Comparison of ENCODE assay signal across 7 cellular contexts in the genomic region with DNA sequence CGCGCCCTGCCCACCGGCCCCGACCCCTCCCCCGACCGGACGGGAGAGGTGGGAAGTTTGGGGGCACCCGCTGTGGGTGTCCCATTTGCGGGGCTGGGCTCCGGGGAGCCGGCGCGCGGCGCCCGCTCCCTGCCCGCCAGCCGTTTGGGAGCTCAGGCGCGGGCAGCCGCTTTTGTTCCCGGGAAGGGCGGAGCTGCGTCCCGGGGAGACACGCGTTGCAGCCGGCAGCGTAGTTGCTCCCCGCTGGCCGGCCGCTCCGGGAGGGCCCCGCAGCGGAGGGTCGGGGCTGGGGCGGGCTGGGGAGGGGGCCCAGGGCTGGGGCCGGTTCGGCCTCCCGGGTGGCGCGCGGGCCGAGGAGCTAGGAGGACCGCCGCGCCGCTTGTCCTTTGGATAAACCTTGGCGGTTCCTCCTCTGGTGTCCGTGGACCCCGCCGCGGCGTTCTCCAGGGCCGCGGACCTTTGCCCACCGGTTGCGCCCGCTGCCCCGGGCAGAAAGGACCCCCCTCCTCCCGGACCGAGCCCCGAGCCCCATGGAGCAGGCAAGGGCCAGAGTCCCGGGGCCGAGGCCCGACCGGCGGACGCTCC. TPM values are rescaled to one million over a fixed set of nuclear protein-coding genes. Genes with fewer than 3 reads are reported as not detected.
A peak's percentile ranks its signal among the peaks of the same experiment; 100 is the strongest.
DNase-seq lines count a peak whose midpoint lies in the region; ATAC-seq, FAIRE-seq and TF ChIP-seq lines count a peak whose summit lies in the region.
"Not testable (repeated sequence)": the region's sequence is repeated elsewhere in the genome, so short reads cannot be mapped to it uniquely, and the experiment has no call there.

No MANE protein-coding gene starts in this region.

- not testable (repeated sequence) for H3K36me3 ChIP-seq in GM06990 (ENCODE audit: control insufficient read depth, insufficient read depth, low read length); PC-9 (ENCODE audit: low read depth); HepG2 (replicated peaks in 1 of 2; ENCODE audit: control insufficient read depth in 1 of 2, insufficient read depth in 2 of 2, low read length in 2 of 2); prostate gland

- not testable (repeated sequence) for H3K79me2 ChIP-seq in PC-9 (ENCODE audit: low read depth); HepG2 (ENCODE audit: insufficient read depth, low read length)

- H3K36me3 Mint-ChIP-seq in activated CD8-positive, alpha-beta T cell treated with anti-CD3 and anti-CD28 coated beads, Interleukin-2, amount 10 ng/mL, durations not matched to agents 7 days and 5 days (ENCODE audit: low read depth) = not testable (repeated sequence)

- H3K4me3 Mint-ChIP-seq in activated CD8-positive, alpha-beta T cell treated with anti-CD3 and anti-CD28 coated beads, Interleukin-2, amount 10 ng/mL, durations not matched to agents 7 days and 5 days = not testable (repeated sequence)

- not testable (repeated sequence) for H2AFZ ChIP-seq in PC-9; HepG2 (ENCODE audit: low read length)

- not testable (repeated sequence) for TF ChIP-seq POLR2A in HepG2 (IDR thresholded peaks at IDR 0.05; ENCODE audit: insufficient read depth in 1 of 2, low read depth in 2 of 2, low read length in 2 of 2); prostate gland (IDR thresholded peaks at IDR 0.05)

- H3K27me3 Mint-ChIP-seq in activated CD8-positive, alpha-beta T cell treated with anti-CD3 and anti-CD28 coated beads, Interleukin-2, amount 10 ng/mL, durations not matched to agents 7 days and 5 days (ENCODE audit: low read depth) = not testable (repeated sequence)

- H3K9me3 ChIP-seq in PC-9 (ENCODE audit: insufficient read depth, low read depth); HepG2 (ENCODE audit: low read length); prostate gland: not testable (repeated sequence)

- ATAC-seq in activated CD8-positive, alpha-beta T cell treated with anti-CD3 and anti-CD28 coated beads, Interleukin-2, amount 10 ng/mL, durations not matched to agents 7 days and 5 days = peak; percentile 43
- ATAC-seq in Right ventricle myocardium inferior = peak; percentile 40
- ATAC-seq in HepG2 = peak; percentile 42

- not testable (repeated sequence) for H3K9me3 Mint-ChIP-seq in activated CD8-positive, alpha-beta T cell treated with anti-CD3 and anti-CD28 coated beads, Interleukin-2, amount 10 ng/mL, durations not matched to agents 7 days and 5 days (ENCODE audit: insufficient read depth)

- intact Hi-C loops in PC-9 (cut with micrococcal nuclease; ENCODE audit: unreplicated experiment); Right ventricle myocardium inferior (cut with DNase I); HepG2 (cut with micrococcal nuclease; ENCODE audit: unreplicated experiment); prostate gland (cut with DNase I): not testable (repeated sequence)

- not testable (repeated sequence) for H3F3A ChIP-seq in PC-9 (ENCODE audit: insufficient read depth, low read depth)

- no CpG with 5 or more reads among the region's 69 CpGs for WGBS in HepG2 (ENCODE audit: low lambda C conversion rate)
- WGBS in prostate gland = 2% methylated on average over 17 of the region's 69 CpGs

- not testable (repeated sequence) for H3K27ac ChIP-seq in PC-9; HepG2 (ENCODE audit: extremely low read length, insufficient read depth, low read length); prostate gland

- not testable (repeated sequence) for TF ChIP-seq EP300 in HepG2 (IDR thresholded peaks at IDR 0.05; ENCODE audit: low read depth in 2 of 2, low read length in 2 of 2); HepG2 (CRISPR knock-in tag; IDR thresholded peaks at IDR 0.05; ENCODE audit: borderline replicate concordance)

- FAIRE-seq in HepG2 (lab: Jason Lieb, UNC) = not testable (repeated sequence)

- not testable (repeated sequence) for BruUV-seq in PC-9 (replicated peaks; lab: Mats Ljungman, UMichigan); HepG2 (replicated peaks; lab: Mats Ljungman, UMichigan)

- H3K9me2 ChIP-seq in PC-9 (ENCODE audit: insufficient read depth) = not testable (repeated sequence)

- not testable (repeated sequence) for H3K4me1 Mint-ChIP-seq in activated CD8-positive, alpha-beta T cell treated with anti-CD3 and anti-CD28 coated beads, Interleukin-2, amount 10 ng/mL, durations not matched to agents 7 days and 5 days (ENCODE audit: low read depth)

- not testable (repeated sequence) for DNase-seq in GM06990 (ENCODE audit: extremely low read depth, insufficient read length); PC-9; activated CD8-positive, alpha-beta T cell treated with anti-CD3 and anti-CD28 coated beads, Interleukin-2, amount 10 ng/mL, durations not matched to agents 7 days and 5 days; cardiac fibroblast (ENCODE audit: low read depth in 2 of 2); Right ventricle myocardium inferior (ENCODE audit: missing footprints); HepG2 (ENCODE audit: low spot score); prostate gland (ENCODE audit: low spot score)

- H3K4me3 ChIP-seq in GM06990 (replicated peaks; ENCODE audit: low read depth, low read length) (peak overlapping the region; percentile 28), PC-9 (peak overlapping the region; percentile 45; the same call in 1 of the 2 replicates), cardiac fibroblast (replicated peaks in 1 of 2; ENCODE audit: low read depth in 2 of 2, low read length in 2 of 2) (peak overlapping the region; percentile 18 to 22), HepG2 (replicated peaks in 1 of 3; ENCODE audit: insufficient read depth in 1 of 3, low read depth in 2 of 3, low read length in 3 of 3) (peak overlapping the region; percentile 41 to 60 (median 54); a peak in 4 of 6 replicates), prostate gland (peak overlapping the region; percentile 31 to 33)

- H3K27ac Mint-ChIP-seq in activated CD8-positive, alpha-beta T cell treated with anti-CD3 and anti-CD28 coated beads, Interleukin-2, amount 10 ng/mL, durations not matched to agents 7 days and 5 days = not testable (repeated sequence)

- in situ Hi-C loops in HepG2 (cut with HindIII; ENCODE audit: extremely low pct_ligation_motif_present, low pct_unique_long_range_greater_than_20kb) = not testable (repeated sequence)

- POLR2A ChIA-PET in PC-9 (lab: Charles Lee; ENCODE audit: unreplicated experiment); activated CD8-positive, alpha-beta T cell treated with anti-CD3 and anti-CD28 coated beads, Interleukin-2, amount 10 ng/mL, durations not matched to agents 7 days and 5 days (lab: Charles Lee); HepG2 (lab: Yijun Ruan, JAX): not testable (repeated sequence)

- CTCF ChIA-PET in PC-9 (lab: Charles Lee); activated CD8-positive, alpha-beta T cell treated with anti-CD3 and anti-CD28 coated beads, Interleukin-2, amount 10 ng/mL, durations not matched to agents 7 days and 5 days (lab: Charles Lee); HepG2 (lab: Yijun Ruan, JAX; ENCODE audit: low intra/inter-chr PET ratio, low total read pairs): not testable (repeated sequence)

- H3K4me1 ChIP-seq in PC-9 (replicated peaks; ENCODE audit: insufficient read depth); HepG2 (ENCODE audit: insufficient read depth, low read length); prostate gland (replicated peaks): not testable (repeated sequence)

- H4K20me1 ChIP-seq in PC-9 (ENCODE audit: insufficient read depth); HepG2 (ENCODE audit: insufficient read depth, low read length): not testable (repeated sequence)

- H3K9ac ChIP-seq in HepG2 (ENCODE audit: insufficient read depth, low read depth, low read length) = not testable (repeated sequence)

- not testable (repeated sequence) for H3K27me3 ChIP-seq in GM06990 (replicated peaks; ENCODE audit: control insufficient read depth, insufficient read depth, low read length); PC-9 (ENCODE audit: insufficient read depth, low read depth); HepG2 (ENCODE audit: control insufficient read depth in 1 of 2, insufficient read depth in 2 of 2, low read length in 2 of 2); prostate gland (replicated peaks; ENCODE audit: insufficient read depth)

- H3K4me2 ChIP-seq in PC-9 (peak overlapping the region; percentile 66; the same call in 1 of the 2 replicates), HepG2 (ENCODE audit: low read depth, low read length) (0 out of 2 replicates have a peak overlapping the region, but pooled peaks have one; percentile 27)

- TF ChIP-seq RAD21 in HepG2 (CRISPR knock-in tag; IDR thresholded peaks at IDR 0.05) = not testable (repeated sequence)

- TF ChIP-seq CTCF in GM06990 (IDR thresholded peaks at IDR 0.05; ENCODE audit: insufficient read depth, low read length, poor library complexity, severe bottlenecking); PC-9 (conservative IDR thresholded peaks at IDR 0.05); cardiac fibroblast (IDR thresholded peaks at IDR 0.05; ENCODE audit: low read depth, low read length); HepG2 (CRISPR knock-in tag; IDR thresholded peaks at IDR 0.05); prostate gland (IDR thresholded peaks at IDR 0.05): not testable (repeated sequence)

RNA-seq across cellular contexts. Expression of a gene that starts 52.3 kb away (rescaled TPM):
- total RNA-seq in PC-9 (2021) = 11.7 and 14.7 TPM in 2 replicates
- total RNA-seq in activated CD8-positive, alpha-beta T cell treated with anti-CD3 and anti-CD28 coated beads, Interleukin-2, amount 10 ng/mL, durations not matched to agents 7 days and 5 days = 10 to 100 TPM; 18.3 to 20.1 TPM
- total RNA-seq in Right ventricle myocardium inferior = 10.3 TPM
- total RNA-seq in HepG2 (2016; rRNA removed; fragmentation: Illumina TruSeq; extraction: Trizol) = 18.4 and 20.3 TPM in 2 replicates
- 2.3 and 4.3 TPM in 2 replicates for total RNA-seq in HepG2 (2016; cell fraction: cytosol; rRNA removed; fragmentation: Illumina TruSeq; extraction: Trizol; ENCODE audit: low read depth)
- 18.9 and 20.3 TPM in 2 replicates for total RNA-seq in HepG2 (2016; cell fraction: insoluble cytoplasmic fraction; rRNA removed; fragmentation: Illumina TruSeq; extraction: Trizol)
- 5.4 and 6.6 TPM in 2 replicates for total RNA-seq in HepG2 (2016; cell fraction: membrane; rRNA removed; fragmentation: Illumina TruSeq; extraction: Trizol)
- total RNA-seq in HepG2 (2016; cell fraction: nucleus; rRNA removed; fragmentation: Illumina TruSeq; extraction: Trizol) = 22.7 and 29.7 TPM in 2 replicates
- 21.4 and 22.1 TPM in 2 replicates for polyA plus RNA-seq in HepG2 (2011; rRNA removed)
- 16.0 and 16.2 TPM in 2 replicates for polyA plus RNA-seq in HepG2 (2011; cell fraction: cytosol; rRNA removed)
- 131 and 149 TPM in 2 replicates for polyA plus RNA-seq in HepG2 (2011; cell fraction: nucleus; rRNA removed)
- 14.9 and 15.5 TPM in 2 replicates for polyA plus RNA-seq in HepG2 (2012)
- polyA plus RNA-seq in HepG2 (2016; cell fraction: cytosol; fragmentation: Illumina TruSeq; extraction: Trizol; ENCODE audit: low read depth) = 0.63 and 0.85 TPM in 2 replicates
- polyA plus RNA-seq in HepG2 (2016; cell fraction: insoluble cytoplasmic fraction; fragmentation: Illumina TruSeq; extraction: Trizol; ENCODE audit: low read depth) = 12.1 and 12.7 TPM in 2 replicates
- polyA plus RNA-seq in HepG2 (2016; cell fraction: membrane; fragmentation: Illumina TruSeq; extraction: Trizol; ENCODE audit: low read depth) = 1.4 and 1.7 TPM in 2 replicates
- 34.2 and 40.8 TPM in 2 replicates for polyA plus RNA-seq in HepG2 (2016; cell fraction: nucleus; fragmentation: Illumina TruSeq; extraction: Trizol; ENCODE audit: insufficient read depth, low read depth)
- 30.5 and 72.9 TPM in 2 replicates for polyA minus RNA-seq in HepG2 (2011; rRNA and poly(A)+ RNA removed; ENCODE audit: low replicate concordance)
- polyA minus RNA-seq in HepG2 (2011; cell fraction: cytosol; rRNA and poly(A)+ RNA removed) = 17.1 and 24.8 TPM in 2 replicates
- polyA minus RNA-seq in HepG2 (2011; cell fraction: nucleus; rRNA and poly(A)+ RNA removed) = 72.4 and 73.8 TPM in 2 replicates
- 10 to 100 TPM; 32.8 to 35.5 TPM for total RNA-seq in prostate gland
